1 cellular context compared by ENCODE assay signal in genomic region chr15:51726302-51727073, GRCh38.
TF ChIP-seq lines count a peak whose summit lies in the region.

No MANE protein-coding gene starts in this region.

TF ChIP-seq in HEK293, 187 proteins besides CTCF, POLR2A, EP300 and RAD21 (continued from another document and continues in another):
- TF ChIP-seq PRDM6 (tag by site-specific recombination; IDR thresholded peaks at IDR 0.05) = no peak
- TF ChIP-seq ZNF580 (tag by site-specific recombination; IDR thresholded peaks at IDR 0.05) = no peak
- no peak for TF ChIP-seq ZNF114 (tag by site-specific recombination; IDR thresholded peaks at IDR 0.05)
- peak; percentile 56 for TF ChIP-seq ZNF629 (tag by site-specific recombination; IDR thresholded peaks at IDR 0.05)
- TF ChIP-seq ZNF548 (tag by site-specific recombination; IDR thresholded peaks at IDR 0.05) = no peak
- TF ChIP-seq KLF1 (tag by site-specific recombination; IDR thresholded peaks at IDR 0.05) = no peak
- no peak for TF ChIP-seq ZNF19 (tag by site-specific recombination; IDR thresholded peaks at IDR 0.05; ENCODE audit: low read depth)
- no peak for TF ChIP-seq REPIN1 (tag by site-specific recombination; IDR thresholded peaks at IDR 0.05; ENCODE audit: low read depth)
- no peak for TF ChIP-seq ZNF518A (tag by site-specific recombination; conservative IDR thresholded peaks at IDR 0.05; ENCODE audit: low read depth)
- TF ChIP-seq ZNF16 (tag by site-specific recombination; IDR thresholded peaks at IDR 0.05; ENCODE audit: low read depth) = no peak
- no peak for TF ChIP-seq ZNF10 (tag by site-specific recombination; IDR thresholded peaks at IDR 0.05)
- TF ChIP-seq ZNF138 (tag by site-specific recombination; IDR thresholded peaks at IDR 0.05; ENCODE audit: borderline replicate concordance) = no peak
- no peak for TF ChIP-seq ZNF830 (tag by site-specific recombination; IDR thresholded peaks at IDR 0.05; ENCODE audit: low read depth)
- no peak for TF ChIP-seq ZNF768 (tag by site-specific recombination; IDR thresholded peaks at IDR 0.05)
- no peak for TF ChIP-seq ZNF660 (tag by site-specific recombination; IDR thresholded peaks at IDR 0.05)
- TF ChIP-seq ZNF280C (tag by site-specific recombination; IDR thresholded peaks at IDR 0.05) = no peak
- no peak for TF ChIP-seq ZNF558 (tag by site-specific recombination; IDR thresholded peaks at IDR 0.05)
- TF ChIP-seq ZNF704 (tag by site-specific recombination; IDR thresholded peaks at IDR 0.05) = no peak
- TF ChIP-seq ZNF175 (tag by site-specific recombination; IDR thresholded peaks at IDR 0.05) = no peak
- TF ChIP-seq ZNF26 (tag by site-specific recombination; IDR thresholded peaks at IDR 0.05) = no peak
- TF ChIP-seq ZNF560 (tag by site-specific recombination; IDR thresholded peaks at IDR 0.05; ENCODE audit: borderline replicate concordance) = no peak
- peak; percentile 29; the same call in 1 of the 2 replicates for TF ChIP-seq IKZF3 (tag by site-specific recombination; IDR thresholded peaks at IDR 0.05)
- no peak for TF ChIP-seq ZSCAN23 (tag by site-specific recombination; IDR thresholded peaks at IDR 0.05)
- TF ChIP-seq OSR2 (tag by site-specific recombination; IDR thresholded peaks at IDR 0.05) = peak; percentile 87
- TF ChIP-seq SETDB1 (IDR thresholded peaks at IDR 0.05; ENCODE audit: insufficient read length, low read length) = no peak
- TF ChIP-seq ZNF621 (tag by site-specific recombination; IDR thresholded peaks at IDR 0.05) = no peak
- no peak for TF ChIP-seq ZFP3 (tag by site-specific recombination; IDR thresholded peaks at IDR 0.05; ENCODE audit: low read depth)
- no peak for TF ChIP-seq ZBTB49 (tag by site-specific recombination; IDR thresholded peaks at IDR 0.05; ENCODE audit: low read depth)
- TF ChIP-seq ZNF555 (tag by site-specific recombination; conservative IDR thresholded peaks at IDR 0.05) = no peak
- peak; percentile 47; the same call in 1 of the 2 replicates for TF ChIP-seq ZEB2 (tag by site-specific recombination; IDR thresholded peaks at IDR 0.05)
- TF ChIP-seq ZNF2 (tag by site-specific recombination; IDR thresholded peaks at IDR 0.05) = no peak
- TF ChIP-seq ZNF426 (tag by site-specific recombination; IDR thresholded peaks at IDR 0.05) = no peak
- TF ChIP-seq TSHZ1 (tag by site-specific recombination; IDR thresholded peaks at IDR 0.05; ENCODE audit: borderline replicate concordance) = no peak
- no peak for TF ChIP-seq AEBP2 (tag by site-specific recombination; IDR thresholded peaks at IDR 0.05; ENCODE audit: borderline replicate concordance)
- TF ChIP-seq YY2 (tag by site-specific recombination; IDR thresholded peaks at IDR 0.05) = no peak
- peak; percentile 72; the same call in 1 of the 2 replicates for TF ChIP-seq ZBTB6 (tag by site-specific recombination; IDR thresholded peaks at IDR 0.05)
- TF ChIP-seq ZNF544 (tag by site-specific recombination; IDR thresholded peaks at IDR 0.05) = no peak
- no peak for TF ChIP-seq ZNF626 (tag by site-specific recombination; IDR thresholded peaks at IDR 0.05)
- TF ChIP-seq GLI2 (tag by site-specific recombination; IDR thresholded peaks at IDR 0.05; ENCODE audit: borderline replicate concordance, low read depth) = no peak
- no peak for TF ChIP-seq ZNF112 (tag by site-specific recombination; IDR thresholded peaks at IDR 0.05)
